Comparison of ENCODE assay signal across 22 cellular contexts in genomic region chr3:132421832-132422231, GRCh38. TPM values are rescaled to one million over a fixed set of nuclear protein-coding genes. Genes with fewer than 3 reads are reported as not detected.
DNase-seq lines count a peak whose midpoint lies in the region; FAIRE-seq and TF ChIP-seq lines count a peak whose summit lies in the region.
"Had no signal": no experiment of that assay in that cellular context is flagged by ENCODE, and none has a peak within 500 bp of the region (broad histone marks: within the 10 kb centered on the region; RNA-seq: fewer than 3 reads in every experiment).

No MANE protein-coding gene starts in this region.

- H2BK120ac ChIP-seq in mesendoderm (ENCODE audit: low read depth, low read length): no peak overlapping the region

- DNase-seq in HFFc6 (peak; percentile 46), adipocyte (ENCODE audit: low read depth) (peak; percentile 57), fibroblast of the aortic adventitia (ENCODE audit: low read depth) (peak; percentile 60), mesendoderm (no peak), substantia nigra (lab: John Stamatoyannopoulos, UW) (no peak), H54 (ENCODE audit: insufficient read length, low spot score) (no peak), NAMALWA (ENCODE audit: low spot score) (no peak)
- DNase-seq: activated effector memory CD4-positive, alpha-beta T cell treated with Interleukin-2 at 50 U/mL for 16 hours; CD4-positive, alpha-beta memory T cell; cerebellar nuclear complex; DMS79; H9; Kasumi-1; mammary epithelial cell; naive thymus-derived CD4-positive, alpha-beta T cell; NCI-H1694; NCI-H446; SHP77 treated with DMSO at 0.1 percent for 48 hours; tibial artery had no signal

- no peaks in the 10 kb centered on the region for H3K9me3 Mint-ChIP-seq in HFFc6
- H3K9me3 Mint-ChIP-seq: H9; naive thymus-derived CD4-positive, alpha-beta T cell had no signal

- no peak overlapping the region for H3K23ac ChIP-seq in mesendoderm (ENCODE audit: low read length)

- H3K27ac ChIP-seq in mesendoderm (ENCODE audit: low read depth, low read length) (no peak overlapping the region), substantia nigra (ENCODE audit: low read depth, low read length, poor library complexity, severe bottlenecking) (no peak overlapping the region)
- H3K27ac ChIP-seq: adrenal gland, parathyroid adenoma, tibial artery had no signal

- H3K27me3 ChIP-seq in adipocyte (replicated peaks; ENCODE audit: control insufficient read depth, insufficient read depth, low read length) (no peaks in the 10 kb centered on the region), mesendoderm (ENCODE audit: insufficient read depth, low read length, poor library complexity) (no peaks in the 10 kb centered on the region)
- H3K27me3 ChIP-seq: adrenal gland, tibial artery had no signal

- no peak for TF ChIP-seq CTCF in HFFc6 (IDR thresholded peaks at IDR 0.05)
- no peak for TF ChIP-seq CTCF in fibroblast of the aortic adventitia (IDR thresholded peaks at IDR 0.05; ENCODE audit: insufficient read depth, low read length)

- H3K36me3 Mint-ChIP-seq in HFFc6 (ENCODE audit: low read depth): peaks cover 45% of the 10 kb centered on the region

- FAIRE-seq in H54 (lab: Jason Lieb, UNC): no peak
- FAIRE-seq: endometrium had no signal

- no peak overlapping the region for H3K9ac ChIP-seq in adipocyte (ENCODE audit: low read length)
- H3K9ac ChIP-seq in mesendoderm (ENCODE audit: low read length): no peak overlapping the region
- H3K9ac ChIP-seq: parathyroid adenoma had no signal

- no peak for TF ChIP-seq POLR2A in H54 (IDR thresholded peaks at IDR 0.05; ENCODE audit: low read depth, low read length)

- H3K4me3 ChIP-seq in adipocyte (ENCODE audit: low read length) (no peak overlapping the region), fibroblast of the aortic adventitia (ENCODE audit: low read depth, low read length) (no peak overlapping the region), mesendoderm (ENCODE audit: low read length) (no peak overlapping the region)
- H3K4me3 ChIP-seq: adrenal gland, tibial artery had no signal

- H3K56ac ChIP-seq in mesendoderm (ENCODE audit: low read length): no peak overlapping the region

- no peak overlapping the region for H3K4me3 Mint-ChIP-seq in HFFc6
- H3K4me3 Mint-ChIP-seq: CD4-positive, alpha-beta memory T cell; H9; naive thymus-derived CD4-positive, alpha-beta T cell had no signal

- H2AK5ac ChIP-seq in mesendoderm (ENCODE audit: low read length): no peak overlapping the region

- no CpG with 5 or more reads among the region's 4 CpGs for WGBS in mesendoderm (ENCODE audit: extremely low coverage, insufficient coverage, low lambda C conversion rate)

- no peak overlapping the region for H4K8ac ChIP-seq in mesendoderm (ENCODE audit: low read depth, low read length)

- H2BK15ac ChIP-seq in mesendoderm (replicated peaks; ENCODE audit: low read depth): no peak overlapping the region

- H3K4me2 ChIP-seq in mesendoderm (ENCODE audit: low read length): no peak overlapping the region

- peaks cover 39% of the 10 kb centered on the region for H3K4me1 ChIP-seq in adipocyte (ENCODE audit: control insufficient read depth, insufficient read depth, low read length)
- no peaks in the 10 kb centered on the region for H3K4me1 ChIP-seq in mesendoderm (ENCODE audit: control insufficient read depth, low read depth, low read length)

- no peak overlapping the region for H4K5ac ChIP-seq in mesendoderm (ENCODE audit: low read length)

- H3K4me1 Mint-ChIP-seq in HFFc6 (ENCODE audit: low read depth): peaks cover 77% of the 10 kb centered on the region

- H3K27me3 Mint-ChIP-seq in HFFc6 (ENCODE audit: insufficient read depth): no peaks in the 10 kb centered on the region; the same call in 1 of the 2 replicates
- H3K27me3 Mint-ChIP-seq: CD4-positive, alpha-beta memory T cell; naive thymus-derived CD4-positive, alpha-beta T cell had no signal

- H3K36me3 ChIP-seq in adipocyte (ENCODE audit: control insufficient read depth, insufficient read depth, low read length, severe bottlenecking) (peaks cover 8% of the 10 kb centered on the region), mesendoderm (ENCODE audit: control insufficient read depth, insufficient read depth, low read length) (no peaks in the 10 kb centered on the region)
- H3K36me3 ChIP-seq: adrenal gland, tibial artery had no signal

- H3K27ac Mint-ChIP-seq in HFFc6: peak overlapping the region; percentile 71
- H3K27ac Mint-ChIP-seq: CD4-positive, alpha-beta memory T cell; naive thymus-derived CD4-positive, alpha-beta T cell had no signal

- H2BK5ac ChIP-seq in mesendoderm (ENCODE audit: low read length): no peak overlapping the region

- no peak overlapping the region for H3K4ac ChIP-seq in mesendoderm (ENCODE audit: low read depth, low read length)

- peaks cover 9% of the 10 kb centered on the region for H3K79me1 ChIP-seq in mesendoderm (ENCODE audit: low read length)

- no peaks in the 10 kb centered on the region for H3K9me3 ChIP-seq in adipocyte (ENCODE audit: control insufficient read depth, low read length)
- H3K9me3 ChIP-seq: adrenal gland, tibial artery had no signal

- H3K79me2 ChIP-seq in mesendoderm (ENCODE audit: control insufficient read depth, insufficient read depth, low read length): peaks cover 27% of the 10 kb centered on the region

- H3K18ac ChIP-seq in mesendoderm (ENCODE audit: low read length): no peak overlapping the region

RNA-seq across cellular contexts. Expression of gene DNAJC13, which starts 4.5 kb away (rescaled TPM):
- total RNA-seq in HFFc6 (2021; fragmentation: NEBNext Ultra II Directional; extraction: Animal tissue kit (Norgen Biotek cat#: 25700)): 10 to 100 TPM; 55.9 to 66.4 (median 60.1) TPM
- total RNA-seq in fibroblast of the aortic adventitia (ENCODE audit: low replicate concordance): 125 and 157 TPM in 2 replicates
- polyA plus RNA-seq in mesendoderm (2013, experiment 1 of 2): 11.2 TPM
- 10.7 TPM for polyA plus RNA-seq in mesendoderm (2013, experiment 2 of 2)

Comparison
In these comparisons a context has a peak if more than half of its experiments do, and no peak if none do; other contexts are left out.
1. DNase-seq: peak in HFFc6 (single experiment), adipocyte (single experiment) and fibroblast of the aortic adventitia (single experiment); none in mesendoderm (single experiment), substantia nigra (0 of 49), H54 (single experiment) and NAMALWA (single experiment).